Comparison of ENCODE assay signal across 26 cellular contexts in the genomic region with DNA sequence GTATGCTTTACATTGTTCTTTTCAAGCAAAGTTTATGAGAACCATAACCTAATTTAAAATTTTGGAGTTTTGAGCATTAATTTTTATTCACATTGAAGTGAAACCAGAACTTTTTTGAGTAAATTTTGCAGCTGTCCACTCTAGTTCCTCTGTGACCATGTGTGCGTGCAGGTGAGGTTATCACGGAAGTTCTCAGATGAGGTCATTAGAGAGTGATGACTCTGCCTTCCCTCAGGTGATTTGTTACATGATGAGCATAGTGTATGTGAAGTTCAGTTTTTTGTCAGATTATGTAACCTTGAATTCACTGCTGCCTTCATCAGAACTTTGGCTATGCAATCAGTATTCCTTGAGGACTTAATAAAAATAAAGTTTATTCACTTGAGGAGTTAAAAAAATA.
"Had no signal": no experiment of that assay in that cellular context is flagged by ENCODE, and none has a peak within 500 bp of the region (broad histone marks: within the 10 kb centered on the region; RNA-seq: fewer than 3 reads in every experiment).

No MANE protein-coding gene starts in this region.

- H3K27me3 ChIP-seq: ascending aorta, breast epithelium, esophagus squamous epithelium had no signal

- H3K36me3 ChIP-seq: ascending aorta, breast epithelium, esophagus squamous epithelium, WERI-Rb-1 had no signal

- H3K4me3 ChIP-seq: ascending aorta, breast epithelium, coronary artery, dorsolateral prefrontal cortex, esophagus squamous epithelium had no signal

- DNase-seq: activated B cell treated with CpG ODN at 0.5 μM for 24 hours; activated CD4-positive, alpha-beta memory T cell treated with anti-CD3 and anti-CD28 coated beads for 36 hours; activated CD4-positive, alpha-beta T cell treated with anti-CD3 and anti-CD28 coated beads for 36 hours; activated CD4-positive, alpha-beta T cell treated with anti-CD3 and anti-CD28 coated beads, Interleukin-2, amount 10 ng/mL, durations not matched to agents 24 days and 14 days; activated CD4-positive, CD25-positive, alpha-beta regulatory T cell treated with anti-CD3 and anti-CD28 coated beads, Interleukin-2, amount 50 U/mL, for 72 hours; activated CD8-positive, alpha-beta memory T cell treated with anti-CD3 and anti-CD28 coated beads, Interleukin-2, amount 10 ng/mL, durations not matched to agents 7 days and 5 days; activated CD8-positive, alpha-beta memory T cell treated with anti-CD3 and anti-CD28 coated beads, Interleukin-2, amount 50 U/mL, for 4 hours; activated CD8-positive, alpha-beta T cell treated with anti-CD3 and anti-CD28 coated beads, Interleukin-2, amount 10 ng/mL, durations not matched to agents 7 days and 5 days; activated effector memory CD4-positive, alpha-beta T cell treated with anti-CD3 and anti-CD28 coated beads, Interleukin-2, amount 50 U/mL, for 16 hours; activated naive CD4-positive, alpha-beta T cell treated with anti-CD3 and anti-CD28 coated beads, Interleukin-2, amount 10 ng/mL, durations not matched to agents 7 days and 5 days; activated naive CD8-positive, alpha-beta T cell treated with anti-CD3 and anti-CD28 coated beads, Interleukin-2, amount 10 ng/mL, durations not matched to agents 7 days and 5 days; activated T-cell treated with anti-CD3 and anti-CD28 coated beads, Interleukin-2, amount 50 U/mL, for 1 hour; activated T-cell treated with anti-CD3 and anti-CD28 coated beads, Interleukin-2, amount 50 U/mL, for 48 hours; dorsolateral prefrontal cortex; effector memory CD8-positive, alpha-beta T cell; esophagus squamous epithelium; foreskin melanocyte; head of caudate nucleus; hippocampal formation; T-helper 17 cell; T1000; WERI-Rb-1 had no signal

- ATAC-seq: activated CD4-positive, alpha-beta T cell treated with anti-CD3 and anti-CD28 coated beads for 36 hours; activated CD8-positive, alpha-beta memory T cell treated with anti-CD3 and anti-CD28 coated beads, Interleukin-2, amount 10 ng/mL, durations not matched to agents 7 days and 5 days; activated CD8-positive, alpha-beta T cell treated with anti-CD3 and anti-CD28 coated beads, Interleukin-2, amount 10 ng/mL, durations not matched to agents 7 days and 5 days; activated naive CD4-positive, alpha-beta T cell treated with anti-CD3 and anti-CD28 coated beads, Interleukin-2, amount 50 U/mL, for 72 hours; effector memory CD8-positive, alpha-beta T cell; T-helper 17 cell had no signal
